1 cellular context compared by ENCODE assay signal in the genomic region with DNA sequence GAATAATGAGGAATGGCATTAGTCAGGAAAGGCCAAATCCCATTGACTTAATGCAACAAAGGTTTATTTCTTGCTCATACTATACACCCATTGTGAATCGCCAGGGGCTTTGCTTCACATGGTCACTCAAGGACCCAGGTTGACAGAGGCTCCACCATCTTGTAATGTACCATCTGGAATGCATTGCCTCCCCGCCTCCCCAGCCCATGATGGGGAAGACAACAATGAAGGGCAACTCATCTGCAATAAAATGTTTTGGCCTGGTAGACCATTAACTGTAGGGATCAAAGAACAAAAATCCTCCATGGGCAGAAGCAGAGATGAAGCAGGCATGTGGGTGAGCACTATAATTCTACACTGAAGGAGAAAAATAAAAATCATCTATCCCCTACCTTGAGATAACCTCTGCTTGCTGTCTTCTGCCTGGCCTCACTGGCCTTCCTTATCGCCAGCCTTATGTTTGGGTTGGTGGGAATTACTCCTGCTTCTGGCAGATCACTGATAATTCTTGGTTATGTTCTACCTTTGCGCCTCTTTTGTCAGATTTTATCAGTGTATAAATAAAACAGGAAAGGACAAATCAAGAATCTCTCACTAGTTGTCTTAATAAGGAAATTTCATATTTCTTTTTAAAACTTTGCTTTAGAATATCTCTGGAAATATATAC.
TF ChIP-seq lines count a peak whose summit lies in the region.

No MANE protein-coding gene starts in this region.

TF ChIP-seq in K562, 482 proteins besides CTCF, POLR2A, EP300 and RAD21 (continues in another document):
- TF ChIP-seq, protein P1, sequence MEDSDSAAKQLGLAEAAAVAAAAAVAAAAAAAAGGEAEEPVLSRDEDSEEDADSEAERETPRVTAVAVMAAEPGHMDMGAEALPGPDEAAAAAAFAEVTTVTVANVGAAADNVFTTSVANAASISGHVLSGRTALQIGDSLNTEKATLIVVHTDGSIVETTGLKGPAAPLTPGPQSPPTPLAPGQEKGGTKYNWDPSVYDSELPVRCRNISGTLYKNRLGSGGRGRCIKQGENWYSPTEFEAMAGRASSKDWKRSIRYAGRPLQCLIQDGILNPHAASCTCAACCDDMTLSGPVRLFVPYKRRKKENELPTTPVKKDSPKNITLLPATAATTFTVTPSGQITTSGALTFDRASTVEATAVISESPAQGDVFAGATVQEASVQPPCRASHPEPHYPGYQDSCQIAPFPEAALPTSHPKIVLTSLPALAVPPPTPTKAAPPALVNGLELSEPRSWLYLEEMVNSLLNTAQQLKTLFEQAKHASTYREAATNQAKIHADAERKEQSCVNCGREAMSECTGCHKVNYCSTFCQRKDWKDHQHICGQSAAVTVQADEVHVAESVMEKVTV (CRISPR knock-in tag; IDR thresholded peaks at IDR 0.05) = no peak
- TF ChIP-seq HEY1 (CRISPR knock-in tag; IDR thresholded peaks at IDR 0.05; ENCODE audit: borderline replicate concordance) (no peak), PPARD (CRISPR knock-in tag; IDR thresholded peaks at IDR 0.05) (no peak), CBFA2T2 (conservative IDR thresholded peaks at IDR 0.05) (peak; percentile 61), SMAD2 (IDR thresholded peaks at IDR 0.05; ENCODE audit: low read depth, low read length) (no peak), NFXL1 (CRISPR knock-in tag; IDR thresholded peaks at IDR 0.05) (no peak), RFX1 (IDR thresholded peaks at IDR 0.05) (no peak), SRSF7 (optimal IDR thresholded peaks at IDR 0.05; ENCODE audit: low read depth, low read length) (no peak), ZNF644 (tag; IDR thresholded peaks at IDR 0.05; ENCODE audit: low read depth) (0 out of 2 replicates have a peak, but pooled peaks have one; percentile 27), NFIX (CRISPR knock-in tag; IDR thresholded peaks at IDR 0.05; ENCODE audit: low read depth) (no peak), HNRNPH1 (optimal IDR thresholded peaks at IDR 0.05; ENCODE audit: low read depth, low read length) (no peak), NR1H2 (CRISPR knock-in tag; IDR thresholded peaks at IDR 0.05) (no peak), ZNF785 (CRISPR knock-in tag; IDR thresholded peaks at IDR 0.05) (no peak), CBFA2T3 (IDR thresholded peaks at IDR 0.05) (peak; percentile 78), DDX20 (tag; IDR thresholded peaks at IDR 0.05; ENCODE audit: low read depth) (no peak), HNRNPUL1 (IDR thresholded peaks at IDR 0.05; ENCODE audit: low read length) (no peak), RBM17 (IDR thresholded peaks at IDR 0.05; ENCODE audit: borderline replicate concordance, low read depth, low read length) (no peak), E2F3 (CRISPR knock-in tag; IDR thresholded peaks at IDR 0.05) (no peak), NCOR1 (IDR thresholded peaks at IDR 0.05) (peak; percentile 53), TCF3 (CRISPR knock-in tag; IDR thresholded peaks at IDR 0.05) (peak; percentile 72), CAMTA2 (CRISPR knock-in tag; conservative IDR thresholded peaks at IDR 0.05) (no peak), RCOR1 (IDR thresholded peaks at IDR 0.05; ENCODE audit: borderline replicate concordance in 1 of 2, low read depth in 2 of 2, low read length in 2 of 2) (peak in 1 of 2 experiments; percentile 23; a peak in 1 of 4 replicates), PHB2 (IDR thresholded peaks at IDR 0.05; ENCODE audit: low read depth) (no peak), ARID1B (IDR thresholded peaks at IDR 0.05) (peak; percentile 66), TEAD4 (IDR thresholded peaks at IDR 0.05; ENCODE audit: low read length) (peak; percentile 61), TEAD4 (CRISPR knock-in tag; IDR thresholded peaks at IDR 0.05; ENCODE audit: borderline replicate concordance) (no peak), ZNF431 (CRISPR knock-in tag; IDR thresholded peaks at IDR 0.05) (no peak), JUN (IDR thresholded peaks at IDR 0.05; ENCODE audit: borderline replicate concordance, low read depth, low read length) (no peak), JUN (CRISPR knock-in tag; IDR thresholded peaks at IDR 0.05; ENCODE audit: borderline replicate concordance) (no peak), ARID2 (IDR thresholded peaks at IDR 0.05) (no peak), BACH1 (tag; IDR thresholded peaks at IDR 0.05) (no peak), ZBTB7A (IDR thresholded peaks at IDR 0.05; ENCODE audit: borderline replicate concordance, control insufficient read depth, low read depth, low read length) (no peak), MBD2 (IDR thresholded peaks at IDR 0.05; ENCODE audit: borderline replicate concordance, low read depth) (no peak), ZEB2 (IDR thresholded peaks at IDR 0.05) (peak; percentile 46; the same call in 1 of the 2 replicates), DPF2 (IDR thresholded peaks at IDR 0.05) (peak; percentile 28; the same call in 1 of the 2 replicates), GATAD2A (IDR thresholded peaks at IDR 0.05) (no peak), ZNF695 (CRISPR knock-in tag; IDR thresholded peaks at IDR 0.05) (no peak), SMARCA4 (IDR thresholded peaks at IDR 0.05) (0 out of 2 replicates have a peak, but pooled peaks have one; percentile 40), CTBP1 (IDR thresholded peaks at IDR 0.05; ENCODE audit: borderline replicate concordance) (peak; percentile 19; the same call in 1 of the 2 replicates)
- TF ChIP-seq, protein P2, sequence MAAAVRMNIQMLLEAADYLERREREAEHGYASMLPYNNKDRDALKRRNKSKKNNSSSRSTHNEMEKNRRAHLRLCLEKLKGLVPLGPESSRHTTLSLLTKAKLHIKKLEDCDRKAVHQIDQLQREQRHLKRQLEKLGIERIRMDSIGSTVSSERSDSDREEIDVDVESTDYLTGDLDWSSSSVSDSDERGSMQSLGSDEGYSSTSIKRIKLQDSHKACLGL (CRISPR knock-in tag; IDR thresholded peaks at IDR 0.05; ENCODE audit: borderline replicate concordance, poor library complexity, severe bottlenecking) = no peak
- TF ChIP-seq, protein P3, sequence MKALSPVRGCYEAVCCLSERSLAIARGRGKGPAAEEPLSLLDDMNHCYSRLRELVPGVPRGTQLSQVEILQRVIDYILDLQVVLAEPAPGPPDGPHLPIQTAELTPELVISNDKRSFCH (CRISPR knock-in tag; IDR thresholded peaks at IDR 0.05) = no peak
- TF ChIP-seq, protein P3 (tag; IDR thresholded peaks at IDR 0.05) = peak; percentile 26; the same call in 1 of the 2 replicates
- TF ChIP-seq, protein P4, sequence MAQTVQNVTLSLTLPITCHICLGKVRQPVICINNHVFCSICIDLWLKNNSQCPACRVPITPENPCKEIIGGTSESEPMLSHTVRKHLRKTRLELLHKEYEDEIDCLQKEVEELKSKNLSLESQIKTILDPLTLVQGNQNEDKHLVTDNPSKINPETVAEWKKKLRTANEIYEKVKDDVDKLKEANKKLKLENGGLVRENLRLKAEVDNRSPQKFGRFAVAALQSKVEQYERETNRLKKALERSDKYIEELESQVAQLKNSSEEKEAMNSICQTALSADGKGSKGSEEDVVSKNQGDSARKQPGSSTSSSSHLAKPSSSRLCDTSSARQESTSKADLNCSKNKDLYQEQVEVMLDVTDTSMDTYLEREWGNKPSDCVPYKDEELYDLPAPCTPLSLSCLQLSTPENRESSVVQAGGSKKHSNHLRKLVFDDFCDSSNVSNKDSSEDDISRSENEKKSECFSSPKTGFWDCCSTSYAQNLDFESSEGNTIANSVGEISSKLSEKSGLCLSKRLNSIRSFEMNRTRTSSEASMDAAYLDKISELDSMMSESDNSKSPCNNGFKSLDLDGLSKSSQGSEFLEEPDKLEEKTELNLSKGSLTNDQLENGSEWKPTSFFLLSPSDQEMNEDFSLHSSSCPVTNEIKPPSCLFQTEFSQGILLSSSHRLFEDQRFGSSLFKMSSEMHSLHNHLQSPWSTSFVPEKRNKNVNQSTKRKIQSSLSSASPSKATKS (CRISPR knock-in tag; IDR thresholded peaks at IDR 0.05) = no peak
- TF ChIP-seq, protein P5, sequence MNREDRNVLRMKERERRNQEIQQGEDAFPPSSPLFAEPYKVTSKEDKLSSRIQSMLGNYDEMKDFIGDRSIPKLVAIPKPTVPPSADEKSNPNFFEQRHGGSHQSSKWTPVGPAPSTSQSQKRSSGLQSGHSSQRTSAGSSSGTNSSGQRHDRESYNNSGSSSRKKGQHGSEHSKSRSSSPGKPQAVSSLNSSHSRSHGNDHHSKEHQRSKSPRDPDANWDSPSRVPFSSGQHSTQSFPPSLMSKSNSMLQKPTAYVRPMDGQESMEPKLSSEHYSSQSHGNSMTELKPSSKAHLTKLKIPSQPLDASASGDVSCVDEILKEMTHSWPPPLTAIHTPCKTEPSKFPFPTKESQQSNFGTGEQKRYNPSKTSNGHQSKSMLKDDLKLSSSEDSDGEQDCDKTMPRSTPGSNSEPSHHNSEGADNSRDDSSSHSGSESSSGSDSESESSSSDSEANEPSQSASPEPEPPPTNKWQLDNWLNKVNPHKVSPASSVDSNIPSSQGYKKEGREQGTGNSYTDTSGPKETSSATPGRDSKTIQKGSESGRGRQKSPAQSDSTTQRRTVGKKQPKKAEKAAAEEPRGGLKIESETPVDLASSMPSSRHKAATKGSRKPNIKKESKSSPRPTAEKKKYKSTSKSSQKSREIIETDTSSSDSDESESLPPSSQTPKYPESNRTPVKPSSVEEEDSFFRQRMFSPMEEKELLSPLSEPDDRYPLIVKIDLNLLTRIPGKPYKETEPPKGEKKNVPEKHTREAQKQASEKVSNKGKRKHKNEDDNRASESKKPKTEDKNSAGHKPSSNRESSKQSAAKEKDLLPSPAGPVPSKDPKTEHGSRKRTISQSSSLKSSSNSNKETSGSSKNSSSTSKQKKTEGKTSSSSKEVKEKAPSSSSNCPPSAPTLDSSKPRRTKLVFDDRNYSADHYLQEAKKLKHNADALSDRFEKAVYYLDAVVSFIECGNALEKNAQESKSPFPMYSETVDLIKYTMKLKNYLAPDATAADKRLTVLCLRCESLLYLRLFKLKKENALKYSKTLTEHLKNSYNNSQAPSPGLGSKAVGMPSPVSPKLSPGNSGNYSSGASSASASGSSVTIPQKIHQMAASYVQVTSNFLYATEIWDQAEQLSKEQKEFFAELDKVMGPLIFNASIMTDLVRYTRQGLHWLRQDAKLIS (CRISPR knock-in tag; IDR thresholded peaks at IDR 0.05) = no peak
- TF ChIP-seq, protein P6, sequence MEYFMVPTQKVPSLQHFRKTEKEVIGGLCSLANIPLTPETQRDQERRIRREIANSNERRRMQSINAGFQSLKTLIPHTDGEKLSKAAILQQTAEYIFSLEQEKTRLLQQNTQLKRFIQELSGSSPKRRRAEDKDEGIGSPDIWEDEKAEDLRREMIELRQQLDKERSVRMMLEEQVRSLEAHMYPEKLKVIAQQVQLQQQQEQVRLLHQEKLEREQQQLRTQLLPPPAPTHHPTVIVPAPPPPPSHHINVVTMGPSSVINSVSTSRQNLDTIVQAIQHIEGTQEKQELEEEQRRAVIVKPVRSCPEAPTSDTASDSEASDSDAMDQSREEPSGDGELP (CRISPR knock-in tag; IDR thresholded peaks at IDR 0.05; ENCODE audit: borderline replicate concordance) = no peak
- TF ChIP-seq, protein P7, sequence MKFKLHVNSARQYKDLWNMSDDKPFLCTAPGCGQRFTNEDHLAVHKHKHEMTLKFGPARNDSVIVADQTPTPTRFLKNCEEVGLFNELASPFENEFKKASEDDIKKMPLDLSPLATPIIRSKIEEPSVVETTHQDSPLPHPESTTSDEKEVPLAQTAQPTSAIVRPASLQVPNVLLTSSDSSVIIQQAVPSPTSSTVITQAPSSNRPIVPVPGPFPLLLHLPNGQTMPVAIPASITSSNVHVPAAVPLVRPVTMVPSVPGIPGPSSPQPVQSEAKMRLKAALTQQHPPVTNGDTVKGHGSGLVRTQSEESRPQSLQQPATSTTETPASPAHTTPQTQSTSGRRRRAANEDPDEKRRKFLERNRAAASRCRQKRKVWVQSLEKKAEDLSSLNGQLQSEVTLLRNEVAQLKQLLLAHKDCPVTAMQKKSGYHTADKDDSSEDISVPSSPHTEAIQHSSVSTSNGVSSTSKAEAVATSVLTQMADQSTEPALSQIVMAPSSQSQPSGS (CRISPR knock-in tag; IDR thresholded peaks at IDR 0.05) = no peak
- TF ChIP-seq, protein P8, sequence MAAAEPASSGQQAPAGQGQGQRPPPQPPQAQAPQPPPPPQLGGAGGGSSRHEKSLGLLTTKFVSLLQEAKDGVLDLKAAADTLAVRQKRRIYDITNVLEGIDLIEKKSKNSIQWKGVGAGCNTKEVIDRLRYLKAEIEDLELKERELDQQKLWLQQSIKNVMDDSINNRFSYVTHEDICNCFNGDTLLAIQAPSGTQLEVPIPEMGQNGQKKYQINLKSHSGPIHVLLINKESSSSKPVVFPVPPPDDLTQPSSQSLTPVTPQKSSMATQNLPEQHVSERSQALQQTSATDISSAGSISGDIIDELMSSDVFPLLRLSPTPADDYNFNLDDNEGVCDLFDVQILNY (CRISPR knock-in tag; IDR thresholded peaks at IDR 0.05) = no peak
- TF ChIP-seq, protein P9, sequence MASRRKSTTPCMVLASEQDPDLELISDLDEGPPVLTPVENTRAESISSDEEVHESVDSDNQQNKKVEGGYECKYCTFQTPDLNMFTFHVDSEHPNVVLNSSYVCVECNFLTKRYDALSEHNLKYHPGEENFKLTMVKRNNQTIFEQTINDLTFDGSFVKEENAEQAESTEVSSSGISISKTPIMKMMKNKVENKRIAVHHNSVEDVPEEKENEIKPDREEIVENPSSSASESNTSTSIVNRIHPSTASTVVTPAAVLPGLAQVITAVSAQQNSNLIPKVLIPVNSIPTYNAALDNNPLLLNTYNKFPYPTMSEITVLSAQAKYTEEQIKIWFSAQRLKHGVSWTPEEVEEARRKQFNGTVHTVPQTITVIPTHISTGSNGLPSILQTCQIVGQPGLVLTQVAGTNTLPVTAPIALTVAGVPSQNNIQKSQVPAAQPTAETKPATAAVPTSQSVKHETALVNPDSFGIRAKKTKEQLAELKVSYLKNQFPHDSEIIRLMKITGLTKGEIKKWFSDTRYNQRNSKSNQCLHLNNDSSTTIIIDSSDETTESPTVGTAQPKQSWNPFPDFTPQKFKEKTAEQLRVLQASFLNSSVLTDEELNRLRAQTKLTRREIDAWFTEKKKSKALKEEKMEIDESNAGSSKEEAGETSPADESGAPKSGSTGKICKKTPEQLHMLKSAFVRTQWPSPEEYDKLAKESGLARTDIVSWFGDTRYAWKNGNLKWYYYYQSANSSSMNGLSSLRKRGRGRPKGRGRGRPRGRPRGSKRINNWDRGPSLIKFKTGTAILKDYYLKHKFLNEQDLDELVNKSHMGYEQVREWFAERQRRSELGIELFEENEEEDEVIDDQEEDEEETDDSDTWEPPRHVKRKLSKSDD (conservative IDR thresholded peaks at IDR 0.05; ENCODE audit: low read length) = no peak
